1 cellular context compared by ENCODE assay signal in the genomic region with DNA sequence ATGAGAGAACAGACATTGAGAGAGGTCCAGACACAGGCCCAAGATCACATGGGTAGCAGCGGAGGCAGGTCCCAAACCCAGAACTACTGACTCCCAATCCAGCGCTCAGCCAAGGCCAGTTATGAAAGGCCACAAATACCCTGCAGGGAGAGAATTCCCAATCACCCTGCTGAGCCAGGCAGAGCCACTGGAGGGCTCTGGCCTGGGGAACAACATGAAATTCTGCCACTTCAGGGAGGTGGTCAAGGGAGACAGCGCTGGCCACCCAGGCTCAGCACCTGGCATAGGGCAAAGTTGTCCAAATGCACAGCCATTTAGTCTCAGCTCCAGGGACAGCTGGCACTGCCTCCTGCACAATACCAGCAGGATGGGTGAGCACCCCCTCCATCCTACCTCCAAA.
TF ChIP-seq lines count a peak whose summit lies in the region.

No MANE protein-coding gene starts in this region.

TF ChIP-seq in K562, 482 proteins besides CTCF, POLR2A, EP300 and RAD21:
- TF ChIP-seq, protein P1, sequence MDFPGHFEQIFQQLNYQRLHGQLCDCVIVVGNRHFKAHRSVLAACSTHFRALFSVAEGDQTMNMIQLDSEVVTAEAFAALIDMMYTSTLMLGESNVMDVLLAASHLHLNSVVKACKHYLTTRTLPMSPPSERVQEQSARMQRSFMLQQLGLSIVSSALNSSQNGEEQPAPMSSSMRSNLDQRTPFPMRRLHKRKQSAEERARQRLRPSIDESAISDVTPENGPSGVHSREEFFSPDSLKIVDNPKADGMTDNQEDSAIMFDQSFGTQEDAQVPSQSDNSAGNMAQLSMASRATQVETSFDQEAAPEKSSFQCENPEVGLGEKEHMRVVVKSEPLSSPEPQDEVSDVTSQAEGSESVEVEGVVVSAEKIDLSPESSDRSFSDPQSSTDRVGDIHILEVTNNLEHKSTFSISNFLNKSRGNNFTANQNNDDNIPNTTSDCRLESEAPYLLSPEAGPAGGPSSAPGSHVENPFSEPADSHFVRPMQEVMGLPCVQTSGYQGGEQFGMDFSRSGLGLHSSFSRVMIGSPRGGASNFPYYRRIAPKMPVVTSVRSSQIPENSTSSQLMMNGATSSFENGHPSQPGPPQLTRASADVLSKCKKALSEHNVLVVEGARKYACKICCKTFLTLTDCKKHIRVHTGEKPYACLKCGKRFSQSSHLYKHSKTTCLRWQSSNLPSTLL (IDR thresholded peaks at IDR 0.05) = no peak
- TF ChIP-seq, protein P2, sequence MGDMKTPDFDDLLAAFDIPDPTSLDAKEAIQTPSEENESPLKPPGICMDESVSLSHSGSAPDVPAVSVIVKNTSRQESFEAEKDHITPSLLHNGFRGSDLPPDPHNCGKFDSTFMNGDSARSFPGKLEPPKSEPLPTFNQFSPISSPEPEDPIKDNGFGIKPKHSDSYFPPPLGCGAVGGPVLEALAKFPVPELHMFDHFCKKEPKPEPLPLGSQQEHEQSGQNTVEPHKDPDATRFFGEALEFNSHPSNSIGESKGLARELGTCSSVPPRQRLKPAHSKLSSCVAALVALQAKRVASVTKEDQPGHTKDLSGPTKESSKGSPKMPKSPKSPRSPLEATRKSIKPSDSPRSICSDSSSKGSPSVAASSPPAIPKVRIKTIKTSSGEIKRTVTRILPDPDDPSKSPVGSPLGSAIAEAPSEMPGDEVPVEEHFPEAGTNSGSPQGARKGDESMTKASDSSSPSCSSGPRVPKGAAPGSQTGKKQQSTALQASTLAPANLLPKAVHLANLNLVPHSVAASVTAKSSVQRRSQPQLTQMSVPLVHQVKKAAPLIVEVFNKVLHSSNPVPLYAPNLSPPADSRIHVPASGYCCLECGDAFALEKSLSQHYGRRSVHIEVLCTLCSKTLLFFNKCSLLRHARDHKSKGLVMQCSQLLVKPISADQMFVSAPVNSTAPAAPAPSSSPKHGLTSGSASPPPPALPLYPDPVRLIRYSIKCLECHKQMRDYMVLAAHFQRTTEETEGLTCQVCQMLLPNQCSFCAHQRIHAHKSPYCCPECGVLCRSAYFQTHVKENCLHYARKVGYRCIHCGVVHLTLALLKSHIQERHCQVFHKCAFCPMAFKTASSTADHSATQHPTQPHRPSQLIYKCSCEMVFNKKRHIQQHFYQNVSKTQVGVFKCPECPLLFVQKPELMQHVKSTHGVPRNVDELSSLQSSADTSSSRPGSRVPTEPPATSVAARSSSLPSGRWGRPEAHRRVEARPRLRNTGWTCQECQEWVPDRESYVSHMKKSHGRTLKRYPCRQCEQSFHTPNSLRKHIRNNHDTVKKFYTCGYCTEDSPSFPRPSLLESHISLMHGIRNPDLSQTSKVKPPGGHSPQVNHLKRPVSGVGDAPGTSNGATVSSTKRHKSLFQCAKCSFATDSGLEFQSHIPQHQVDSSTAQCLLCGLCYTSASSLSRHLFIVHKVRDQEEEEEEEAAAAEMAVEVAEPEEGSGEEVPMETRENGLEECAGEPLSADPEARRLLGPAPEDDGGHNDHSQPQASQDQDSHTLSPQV (IDR thresholded peaks at IDR 0.05) = no peak
- TF ChIP-seq ZNF583 (CRISPR knock-in tag; IDR thresholded peaks at IDR 0.05) (no peak), ZNF217 (CRISPR knock-in tag; IDR thresholded peaks at IDR 0.05) (no peak), PHB (CRISPR knock-in tag; IDR thresholded peaks at IDR 0.05) (no peak), EWSR1 (IDR thresholded peaks at IDR 0.05; ENCODE audit: borderline replicate concordance, low read depth, partially characterized antibody) (no peak), STAT5B (CRISPR knock-in tag; IDR thresholded peaks at IDR 0.05) (no peak), POLR3A (IDR thresholded peaks at IDR 0.05; ENCODE audit: borderline replicate concordance, extremely low read depth, insufficient read depth, insufficient read length) (no peak), MTF1 (CRISPR knock-in tag; IDR thresholded peaks at IDR 0.05; ENCODE audit: borderline replicate concordance) (no peak), SIX5 (IDR thresholded peaks at IDR 0.05; ENCODE audit: borderline replicate concordance in 1 of 2, insufficient read depth in 1 of 2, low read depth in 1 of 2, low read length in 2 of 2) (no peak), ESRRA (IDR thresholded peaks at IDR 0.05; ENCODE audit: borderline replicate concordance, low read depth) (no peak), MCM7 (IDR thresholded peaks at IDR 0.05) (no peak), MECOM (CRISPR knock-in tag; IDR thresholded peaks at IDR 0.05) (no peak)
- TF ChIP-seq, protein P3, sequence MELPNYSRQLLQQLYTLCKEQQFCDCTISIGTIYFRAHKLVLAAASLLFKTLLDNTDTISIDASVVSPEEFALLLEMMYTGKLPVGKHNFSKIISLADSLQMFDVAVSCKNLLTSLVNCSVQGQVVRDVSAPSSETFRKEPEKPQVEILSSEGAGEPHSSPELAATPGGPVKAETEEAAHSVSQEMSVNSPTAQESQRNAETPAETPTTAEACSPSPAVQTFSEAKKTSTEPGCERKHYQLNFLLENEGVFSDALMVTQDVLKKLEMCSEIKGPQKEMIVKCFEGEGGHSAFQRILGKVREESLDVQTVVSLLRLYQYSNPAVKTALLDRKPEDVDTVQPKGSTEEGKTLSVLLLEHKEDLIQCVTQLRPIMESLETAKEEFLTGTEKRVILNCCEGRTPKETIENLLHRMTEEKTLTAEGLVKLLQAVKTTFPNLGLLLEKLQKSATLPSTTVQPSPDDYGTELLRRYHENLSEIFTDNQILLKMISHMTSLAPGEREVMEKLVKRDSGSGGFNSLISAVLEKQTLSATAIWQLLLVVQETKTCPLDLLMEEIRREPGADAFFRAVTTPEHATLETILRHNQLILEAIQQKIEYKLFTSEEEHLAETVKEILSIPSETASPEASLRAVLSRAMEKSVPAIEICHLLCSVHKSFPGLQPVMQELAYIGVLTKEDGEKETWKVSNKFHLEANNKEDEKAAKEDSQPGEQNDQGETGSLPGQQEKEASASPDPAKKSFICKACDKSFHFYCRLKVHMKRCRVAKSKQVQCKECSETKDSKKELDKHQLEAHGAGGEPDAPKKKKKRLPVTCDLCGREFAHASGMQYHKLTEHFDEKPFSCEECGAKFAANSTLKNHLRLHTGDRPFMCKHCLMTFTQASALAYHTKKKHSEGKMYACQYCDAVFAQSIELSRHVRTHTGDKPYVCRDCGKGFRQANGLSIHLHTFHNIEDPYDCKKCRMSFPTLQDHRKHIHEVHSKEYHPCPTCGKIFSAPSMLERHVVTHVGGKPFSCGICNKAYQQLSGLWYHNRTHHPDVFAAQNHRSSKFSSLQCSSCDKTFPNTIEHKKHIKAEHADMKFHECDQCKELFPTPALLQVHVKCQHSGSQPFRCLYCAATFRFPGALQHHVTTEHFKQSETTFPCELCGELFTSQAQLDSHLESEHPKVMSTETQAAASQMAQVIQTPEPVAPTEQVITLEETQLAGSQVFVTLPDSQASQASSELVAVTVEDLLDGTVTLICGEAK (IDR thresholded peaks at IDR 0.05) = no peak
- TF ChIP-seq, protein P3 (CRISPR knock-in tag; IDR thresholded peaks at IDR 0.05) = no peak
- TF ChIP-seq, protein P4, sequence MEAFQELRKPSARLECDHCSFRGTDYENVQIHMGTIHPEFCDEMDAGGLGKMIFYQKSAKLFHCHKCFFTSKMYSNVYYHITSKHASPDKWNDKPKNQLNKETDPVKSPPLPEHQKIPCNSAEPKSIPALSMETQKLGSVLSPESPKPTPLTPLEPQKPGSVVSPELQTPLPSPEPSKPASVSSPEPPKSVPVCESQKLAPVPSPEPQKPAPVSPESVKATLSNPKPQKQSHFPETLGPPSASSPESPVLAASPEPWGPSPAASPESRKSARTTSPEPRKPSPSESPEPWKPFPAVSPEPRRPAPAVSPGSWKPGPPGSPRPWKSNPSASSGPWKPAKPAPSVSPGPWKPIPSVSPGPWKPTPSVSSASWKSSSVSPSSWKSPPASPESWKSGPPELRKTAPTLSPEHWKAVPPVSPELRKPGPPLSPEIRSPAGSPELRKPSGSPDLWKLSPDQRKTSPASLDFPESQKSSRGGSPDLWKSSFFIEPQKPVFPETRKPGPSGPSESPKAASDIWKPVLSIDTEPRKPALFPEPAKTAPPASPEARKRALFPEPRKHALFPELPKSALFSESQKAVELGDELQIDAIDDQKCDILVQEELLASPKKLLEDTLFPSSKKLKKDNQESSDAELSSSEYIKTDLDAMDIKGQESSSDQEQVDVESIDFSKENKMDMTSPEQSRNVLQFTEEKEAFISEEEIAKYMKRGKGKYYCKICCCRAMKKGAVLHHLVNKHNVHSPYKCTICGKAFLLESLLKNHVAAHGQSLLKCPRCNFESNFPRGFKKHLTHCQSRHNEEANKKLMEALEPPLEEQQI (IDR thresholded peaks at IDR 0.05) = no peak
- TF ChIP-seq, protein P5, sequence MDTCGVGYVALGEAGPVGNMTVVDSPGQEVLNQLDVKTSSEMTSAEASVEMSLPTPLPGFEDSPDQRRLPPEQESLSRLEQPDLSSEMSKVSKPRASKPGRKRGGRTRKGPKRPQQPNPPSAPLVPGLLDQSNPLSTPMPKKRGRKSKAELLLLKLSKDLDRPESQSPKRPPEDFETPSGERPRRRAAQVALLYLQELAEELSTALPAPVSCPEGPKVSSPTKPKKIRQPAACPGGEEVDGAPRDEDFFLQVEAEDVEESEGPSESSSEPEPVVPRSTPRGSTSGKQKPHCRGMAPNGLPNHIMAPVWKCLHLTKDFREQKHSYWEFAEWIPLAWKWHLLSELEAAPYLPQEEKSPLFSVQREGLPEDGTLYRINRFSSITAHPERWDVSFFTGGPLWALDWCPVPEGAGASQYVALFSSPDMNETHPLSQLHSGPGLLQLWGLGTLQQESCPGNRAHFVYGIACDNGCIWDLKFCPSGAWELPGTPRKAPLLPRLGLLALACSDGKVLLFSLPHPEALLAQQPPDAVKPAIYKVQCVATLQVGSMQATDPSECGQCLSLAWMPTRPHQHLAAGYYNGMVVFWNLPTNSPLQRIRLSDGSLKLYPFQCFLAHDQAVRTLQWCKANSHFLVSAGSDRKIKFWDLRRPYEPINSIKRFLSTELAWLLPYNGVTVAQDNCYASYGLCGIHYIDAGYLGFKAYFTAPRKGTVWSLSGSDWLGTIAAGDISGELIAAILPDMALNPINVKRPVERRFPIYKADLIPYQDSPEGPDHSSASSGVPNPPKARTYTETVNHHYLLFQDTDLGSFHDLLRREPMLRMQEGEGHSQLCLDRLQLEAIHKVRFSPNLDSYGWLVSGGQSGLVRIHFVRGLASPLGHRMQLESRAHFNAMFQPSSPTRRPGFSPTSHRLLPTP (IDR thresholded peaks at IDR 0.05; ENCODE audit: borderline replicate concordance, extremely low read depth, insufficient read length) = no peak
